1 cellular context compared by ENCODE assay signal in genomic region chr1:66542811-66543767, GRCh38.
TF ChIP-seq lines count a peak whose summit lies in the region.

No MANE protein-coding gene starts in this region.

TF ChIP-seq in GM23338, 12 proteins besides CTCF, POLR2A, EP300 and RAD21 (continued from another document):
- TF ChIP-seq, protein P1, sequence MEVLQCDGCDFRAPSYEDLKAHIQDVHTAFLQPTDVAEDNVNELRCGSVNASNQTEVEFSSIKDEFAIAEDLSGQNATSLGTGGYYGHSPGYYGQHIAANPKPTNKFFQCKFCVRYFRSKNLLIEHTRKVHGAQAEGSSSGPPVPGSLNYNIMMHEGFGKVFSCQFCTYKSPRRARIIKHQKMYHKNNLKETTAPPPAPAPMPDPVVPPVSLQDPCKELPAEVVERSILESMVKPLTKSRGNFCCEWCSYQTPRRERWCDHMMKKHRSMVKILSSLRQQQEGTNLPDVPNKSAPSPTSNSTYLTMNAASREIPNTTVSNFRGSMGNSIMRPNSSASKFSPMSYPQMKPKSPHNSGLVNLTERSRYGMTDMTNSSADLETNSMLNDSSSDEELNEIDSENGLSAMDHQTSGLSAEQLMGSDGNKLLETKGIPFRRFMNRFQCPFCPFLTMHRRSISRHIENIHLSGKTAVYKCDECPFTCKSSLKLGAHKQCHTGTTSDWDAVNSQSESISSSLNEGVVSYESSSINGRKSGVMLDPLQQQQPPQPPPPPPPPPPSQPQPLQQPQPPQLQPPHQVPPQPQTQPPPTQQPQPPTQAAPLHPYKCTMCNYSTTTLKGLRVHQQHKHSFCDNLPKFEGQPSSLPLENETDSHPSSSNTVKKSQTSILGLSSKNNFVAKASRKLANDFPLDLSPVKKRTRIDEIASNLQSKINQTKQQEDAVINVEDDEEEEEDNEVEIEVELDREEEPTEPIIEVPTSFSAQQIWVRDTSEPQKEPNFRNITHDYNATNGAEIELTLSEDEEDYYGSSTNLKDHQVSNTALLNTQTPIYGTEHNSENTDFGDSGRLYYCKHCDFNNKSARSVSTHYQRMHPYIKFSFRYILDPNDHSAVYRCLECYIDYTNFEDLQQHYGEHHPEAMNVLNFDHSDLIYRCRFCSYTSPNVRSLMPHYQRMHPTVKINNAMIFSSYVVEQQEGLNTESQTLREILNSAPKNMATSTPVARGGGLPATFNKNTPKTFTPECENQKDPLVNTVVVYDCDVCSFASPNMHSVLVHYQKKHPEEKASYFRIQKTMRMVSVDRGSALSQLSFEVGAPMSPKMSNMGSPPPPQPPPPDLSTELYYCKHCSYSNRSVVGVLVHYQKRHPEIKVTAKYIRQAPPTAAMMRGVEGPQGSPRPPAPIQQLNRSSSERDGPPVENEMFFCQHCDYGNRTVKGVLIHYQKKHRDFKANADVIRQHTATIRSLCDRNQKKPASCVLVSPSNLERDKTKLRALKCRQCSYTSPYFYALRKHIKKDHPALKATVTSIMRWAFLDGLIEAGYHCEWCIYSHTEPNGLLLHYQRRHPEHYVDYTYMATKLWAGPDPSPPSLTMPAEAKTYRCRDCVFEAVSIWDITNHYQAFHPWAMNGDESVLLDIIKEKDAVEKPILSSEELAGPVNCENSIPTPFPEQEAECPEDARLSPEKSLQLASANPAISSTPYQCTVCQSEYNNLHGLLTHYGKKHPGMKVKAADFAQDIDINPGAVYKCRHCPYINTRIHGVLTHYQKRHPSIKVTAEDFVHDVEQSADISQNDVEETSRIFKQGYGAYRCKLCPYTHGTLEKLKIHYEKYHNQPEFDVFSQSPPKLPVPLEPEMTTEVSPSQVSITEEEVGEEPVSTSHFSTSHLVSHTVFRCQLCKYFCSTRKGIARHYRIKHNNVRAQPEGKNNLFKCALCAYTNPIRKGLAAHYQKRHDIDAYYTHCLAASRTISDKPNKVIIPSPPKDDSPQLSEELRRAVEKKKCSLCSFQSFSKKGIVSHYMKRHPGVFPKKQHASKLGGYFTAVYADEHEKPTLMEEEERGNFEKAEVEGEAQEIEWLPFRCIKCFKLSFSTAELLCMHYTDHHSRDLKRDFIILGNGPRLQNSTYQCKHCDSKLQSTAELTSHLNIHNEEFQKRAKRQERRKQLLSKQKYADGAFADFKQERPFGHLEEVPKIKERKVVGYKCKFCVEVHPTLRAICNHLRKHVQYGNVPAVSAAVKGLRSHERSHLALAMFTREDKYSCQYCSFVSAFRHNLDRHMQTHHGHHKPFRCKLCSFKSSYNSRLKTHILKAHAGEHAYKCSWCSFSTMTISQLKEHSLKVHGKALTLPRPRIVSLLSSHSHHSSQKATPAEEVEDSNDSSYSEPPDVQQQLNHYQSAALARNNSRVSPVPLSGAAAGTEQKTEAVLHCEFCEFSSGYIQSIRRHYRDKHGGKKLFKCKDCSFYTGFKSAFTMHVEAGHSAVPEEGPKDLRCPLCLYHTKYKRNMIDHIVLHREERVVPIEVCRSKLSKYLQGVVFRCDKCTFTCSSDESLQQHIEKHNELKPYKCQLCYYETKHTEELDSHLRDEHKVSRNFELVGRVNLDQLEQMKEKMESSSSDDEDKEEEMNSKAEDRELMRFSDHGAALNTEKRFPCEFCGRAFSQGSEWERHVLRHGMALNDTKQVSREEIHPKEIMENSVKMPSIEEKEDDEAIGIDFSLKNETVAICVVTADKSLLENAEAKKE (CRISPR knock-in tag; IDR thresholded peaks at IDR 0.05), result no peak
- TF ChIP-seq EZH2 (IDR thresholded peaks at IDR 0.05; ENCODE audit: low read depth, unreplicated experiment) (no peak), JUNB (IDR thresholded peaks at IDR 0.05; ENCODE audit: unreplicated experiment) (no peak), ZNF331 (CRISPR knock-in tag; IDR thresholded peaks at IDR 0.05; ENCODE audit: low read depth) (no peak), REST (IDR thresholded peaks at IDR 0.05; ENCODE audit: unreplicated experiment) (no peak), STAT1 (IDR thresholded peaks at IDR 0.05; ENCODE audit: unreplicated experiment) (no peak)
